In the genomic region with DNA sequence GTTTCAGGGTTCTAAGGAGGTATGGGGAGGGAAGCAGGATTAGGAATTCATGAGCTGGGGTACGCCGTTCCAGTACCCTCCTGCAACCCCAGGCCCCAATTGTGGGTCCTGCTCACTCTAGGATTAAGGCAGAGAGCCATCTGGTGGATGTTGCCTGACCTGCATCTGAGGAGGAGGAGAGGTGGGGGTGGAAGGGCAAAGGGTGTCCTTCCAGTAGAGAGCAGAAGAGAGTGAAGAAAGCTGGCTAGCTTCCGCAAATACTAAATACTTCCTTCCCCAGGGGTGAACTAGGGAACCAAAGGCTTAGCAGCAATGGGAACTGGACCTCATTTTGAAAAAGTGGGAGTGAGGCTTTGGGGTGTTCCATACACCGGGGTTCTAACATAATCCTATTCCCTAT, we compare ENCODE assay signal across 1 cellular context.
TF ChIP-seq lines count a peak whose summit lies in the region.

No MANE protein-coding gene starts in this region.

TF ChIP-seq in K562, 482 proteins besides CTCF, POLR2A, EP300 and RAD21 (continued from another document):
- no peak for TF ChIP-seq CHD7 (IDR thresholded peaks at IDR 0.05; ENCODE audit: low read depth, low read length)
- 0 out of 2 replicates have a peak, but pooled peaks have one; percentile 24 for TF ChIP-seq SOX6 (IDR thresholded peaks at IDR 0.05)
- no peak; the same call in 1 of the 2 replicates for TF ChIP-seq STAG1 (CRISPR knock-in tag; IDR thresholded peaks at IDR 0.05; ENCODE audit: borderline replicate concordance)
- TF ChIP-seq GATAD2A (IDR thresholded peaks at IDR 0.05) = no peak
- TF ChIP-seq, protein P1, sequence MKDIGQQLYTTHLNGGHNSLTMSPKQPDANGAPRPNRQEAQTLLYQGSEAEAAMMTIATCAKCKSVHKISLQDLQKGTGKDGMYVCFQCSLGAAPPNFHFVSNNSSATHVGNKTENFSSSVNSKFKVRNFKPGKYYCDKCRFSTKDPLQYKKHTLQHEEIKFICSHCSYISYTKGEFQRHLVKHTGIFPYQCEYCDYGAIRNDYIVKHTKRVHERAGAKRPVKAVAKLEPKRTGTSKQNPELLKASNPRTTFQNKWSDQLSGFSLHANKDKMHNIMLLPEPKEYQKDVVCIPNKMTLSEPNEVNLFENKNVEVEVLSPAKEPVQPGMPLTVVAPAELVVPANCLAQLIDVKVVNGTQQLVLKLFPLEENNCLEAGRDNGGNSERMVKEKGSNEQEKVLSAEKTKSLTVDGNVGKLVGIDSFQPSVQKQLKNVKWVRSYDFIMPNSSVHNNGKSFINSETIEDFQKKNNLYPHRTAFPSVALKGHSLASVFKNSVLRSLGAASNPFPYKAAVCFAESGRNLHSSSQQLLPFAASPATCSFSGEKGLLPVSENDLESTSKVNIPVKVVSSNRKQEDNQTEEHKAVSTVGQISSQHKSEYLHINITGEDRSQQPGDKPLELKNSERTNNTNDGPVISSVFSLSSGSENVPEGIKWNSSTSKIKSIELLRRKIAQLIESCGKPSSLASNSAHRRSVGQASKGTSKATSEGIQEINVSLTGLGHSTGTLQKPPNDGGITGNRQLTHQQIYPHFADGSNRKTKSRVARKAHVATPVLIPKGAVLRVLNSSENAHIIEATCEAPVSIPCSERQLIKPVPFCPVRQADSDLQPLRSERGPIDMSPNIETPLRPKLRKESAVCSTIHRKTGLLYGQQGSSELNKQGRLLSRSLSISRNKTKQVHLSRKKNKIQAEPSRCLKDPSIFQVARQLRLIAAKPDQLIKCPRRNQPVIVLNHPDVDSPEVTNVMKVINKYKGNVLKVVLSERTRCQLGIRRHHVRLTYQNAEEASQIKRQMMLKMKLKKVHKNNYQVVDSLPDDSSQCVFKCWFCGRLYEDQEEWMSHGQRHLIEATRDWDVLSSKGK (CRISPR knock-in tag; IDR thresholded peaks at IDR 0.05) = no peak
- peak; percentile 77 for TF ChIP-seq SPI1 (IDR thresholded peaks at IDR 0.05; ENCODE audit: borderline replicate concordance, low read depth, low read length)
- TF ChIP-seq ZNF324 (CRISPR knock-in tag; IDR thresholded peaks at IDR 0.05) = no peak
- peak; percentile 38; the same call in 1 of the 2 replicates for TF ChIP-seq POLR2AphosphoS5 (IDR thresholded peaks at IDR 0.05; ENCODE audit: control insufficient read depth, insufficient read depth, low read depth, low read length)
- TF ChIP-seq, protein P2, sequence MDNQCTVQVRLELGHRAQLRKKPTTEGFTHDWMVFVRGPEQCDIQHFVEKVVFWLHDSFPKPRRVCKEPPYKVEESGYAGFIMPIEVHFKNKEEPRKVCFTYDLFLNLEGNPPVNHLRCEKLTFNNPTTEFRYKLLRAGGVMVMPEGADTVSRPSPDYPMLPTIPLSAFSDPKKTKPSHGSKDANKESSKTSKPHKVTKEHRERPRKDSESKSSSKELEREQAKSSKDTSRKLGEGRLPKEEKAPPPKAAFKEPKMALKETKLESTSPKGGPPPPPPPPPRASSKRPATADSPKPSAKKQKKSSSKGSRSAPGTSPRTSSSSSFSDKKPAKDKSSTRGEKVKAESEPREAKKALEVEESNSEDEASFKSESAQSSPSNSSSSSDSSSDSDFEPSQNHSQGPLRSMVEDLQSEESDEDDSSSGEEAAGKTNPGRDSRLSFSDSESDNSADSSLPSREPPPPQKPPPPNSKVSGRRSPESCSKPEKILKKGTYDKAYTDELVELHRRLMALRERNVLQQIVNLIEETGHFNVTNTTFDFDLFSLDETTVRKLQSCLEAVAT (IDR thresholded peaks at IDR 0.05) = peak in 1 of 2 experiments; percentile 79; a peak in 2 of 4 replicates
- peak; percentile 34; the same call in 1 of the 2 replicates for TF ChIP-seq GABPA (tag; conservative IDR thresholded peaks at IDR 0.05; ENCODE audit: low read depth)
- TF ChIP-seq ILK (tag; IDR thresholded peaks at IDR 0.05; ENCODE audit: borderline replicate concordance, low read depth) = no peak
- TF ChIP-seq TRIM24 (IDR thresholded peaks at IDR 0.05) = no peak
- peak; percentile 62 to 81 for TF ChIP-seq MAZ (CRISPR knock-in tag; conservative IDR thresholded peaks at IDR 0.05 in 1 of 2, IDR thresholded peaks at IDR 0.05 in 1 of 2)
- 0 out of 2 replicates have a peak, but pooled peaks have one; percentile 32 for TF ChIP-seq CREM (IDR thresholded peaks at IDR 0.05; ENCODE audit: low read depth)
